In genomic region chr9:86613943-86614342, GRCh38 we compare ENCODE assay signal across 23 cellular contexts.
"Had no signal": no experiment of that assay in that cellular context is flagged by ENCODE, and none has a peak within 500 bp of the region (broad histone marks: within the 10 kb centered on the region; RNA-seq: fewer than 3 reads in every experiment).

No MANE protein-coding gene starts in this region.

- H3K9me3 Mint-ChIP-seq: memory B cell; naive thymus-derived CD8-positive, alpha-beta T cell; stimulated activated effector memory CD8-positive, alpha-beta T cell treated with anti-CD3 and anti-CD28 coated beads, Interleukin-12 subunit alpha, Interleukin-12 subunit beta, amount 100 ng/mL, for 72 hours; stimulated activated naive CD8-positive, alpha-beta T cell treated with anti-CD3 and anti-CD28 coated beads, Interleukin-15, Interleukin-2, amounts not matched to agents 100 ng/mL and 50 ng/mL, for 24 hours had no signal

- H2AFZ ChIP-seq: hepatocyte had no signal

- H3K4me1 Mint-ChIP-seq: memory B cell; naive thymus-derived CD8-positive, alpha-beta T cell; stimulated activated effector memory CD8-positive, alpha-beta T cell treated with anti-CD3 and anti-CD28 coated beads, Interleukin-12 subunit alpha, Interleukin-12 subunit beta, amount 100 ng/mL, for 72 hours had no signal

- H3K27ac Mint-ChIP-seq: memory B cell; naive thymus-derived CD8-positive, alpha-beta T cell; nephron progenitor cell; stimulated activated effector memory CD8-positive, alpha-beta T cell treated with anti-CD3 and anti-CD28 coated beads, Interleukin-12 subunit alpha, Interleukin-12 subunit beta, amount 100 ng/mL, for 72 hours; stimulated activated naive CD8-positive, alpha-beta T cell treated with anti-CD3 and anti-CD28 coated beads, Interleukin-15, Interleukin-2, amounts not matched to agents 100 ng/mL and 50 ng/mL, for 24 hours had no signal

- H3K79me2 ChIP-seq: hepatocyte had no signal

- DNase-seq: islet precursor cell; left ventricle myocardium inferior; naive thymus-derived CD8-positive, alpha-beta T cell; nephron progenitor cell; pancreas; posterior cingulate gyrus; retina; right cardiac atrium; sigmoid colon; small intestine; spleen; stimulated activated CD4-positive, alpha-beta T cell treated with anti-CD3 and anti-CD28 coated beads, Interleukin-4, amount 100 ng/mL, for 24 hours; stimulated activated naive CD4-positive, alpha-beta T cell; tibial artery; uterus had no signal

- H3K9me3 ChIP-seq: left ventricle myocardium inferior, pancreas, prostate gland, sigmoid colon, spleen, suprapubic skin, thoracic aorta, tibial artery, uterus had no signal

- H3K27me3 Mint-ChIP-seq: memory B cell had no signal

- H3K4me1 ChIP-seq: left ventricle myocardium inferior, pancreas, prostate gland, spleen, tibial artery, uterus had no signal

- H3K4me3 ChIP-seq: hepatocyte, left ventricle myocardium inferior, pancreas, prostate gland, sigmoid colon, spleen, suprapubic skin, thoracic aorta, tibial artery, uterus had no signal

- H3K27ac ChIP-seq: hepatocyte, left ventricle myocardium inferior, pancreas, prostate gland, sigmoid colon, spleen, suprapubic skin, thoracic aorta, tibial artery had no signal

- H3K4me3 Mint-ChIP-seq: memory B cell; naive thymus-derived CD8-positive, alpha-beta T cell; nephron progenitor cell; stimulated activated effector memory CD8-positive, alpha-beta T cell treated with anti-CD3 and anti-CD28 coated beads, Interleukin-12 subunit alpha, Interleukin-12 subunit beta, amount 100 ng/mL, for 72 hours; stimulated activated naive CD8-positive, alpha-beta T cell treated with anti-CD3 and anti-CD28 coated beads, Interleukin-15, Interleukin-2, amounts not matched to agents 100 ng/mL and 50 ng/mL, for 24 hours had no signal

- FAIRE-seq: pancreas, small intestine had no signal

- H3K36me3 Mint-ChIP-seq: memory B cell; stimulated activated effector memory CD8-positive, alpha-beta T cell treated with anti-CD3 and anti-CD28 coated beads, Interleukin-12 subunit alpha, Interleukin-12 subunit beta, amount 100 ng/mL, for 72 hours; type B pancreatic cell had no signal

- H3K36me3 ChIP-seq: left ventricle myocardium inferior, pancreas, prostate gland, sigmoid colon, spleen, suprapubic skin, thoracic aorta, tibial artery, uterus had no signal

- H3K4me2 ChIP-seq: hepatocyte had no signal

- H3K27me3 ChIP-seq: hepatocyte, pancreas, sigmoid colon, suprapubic skin, tibial artery, uterus had no signal

- ATAC-seq: naive thymus-derived CD8-positive, alpha-beta T cell; right cardiac atrium; stimulated activated effector memory CD8-positive, alpha-beta T cell treated with anti-CD3 and anti-CD28 coated beads, Interleukin-12 subunit alpha, Interleukin-12 subunit beta, amount 100 ng/mL, for 72 hours had no signal
